In the genomic region with DNA sequence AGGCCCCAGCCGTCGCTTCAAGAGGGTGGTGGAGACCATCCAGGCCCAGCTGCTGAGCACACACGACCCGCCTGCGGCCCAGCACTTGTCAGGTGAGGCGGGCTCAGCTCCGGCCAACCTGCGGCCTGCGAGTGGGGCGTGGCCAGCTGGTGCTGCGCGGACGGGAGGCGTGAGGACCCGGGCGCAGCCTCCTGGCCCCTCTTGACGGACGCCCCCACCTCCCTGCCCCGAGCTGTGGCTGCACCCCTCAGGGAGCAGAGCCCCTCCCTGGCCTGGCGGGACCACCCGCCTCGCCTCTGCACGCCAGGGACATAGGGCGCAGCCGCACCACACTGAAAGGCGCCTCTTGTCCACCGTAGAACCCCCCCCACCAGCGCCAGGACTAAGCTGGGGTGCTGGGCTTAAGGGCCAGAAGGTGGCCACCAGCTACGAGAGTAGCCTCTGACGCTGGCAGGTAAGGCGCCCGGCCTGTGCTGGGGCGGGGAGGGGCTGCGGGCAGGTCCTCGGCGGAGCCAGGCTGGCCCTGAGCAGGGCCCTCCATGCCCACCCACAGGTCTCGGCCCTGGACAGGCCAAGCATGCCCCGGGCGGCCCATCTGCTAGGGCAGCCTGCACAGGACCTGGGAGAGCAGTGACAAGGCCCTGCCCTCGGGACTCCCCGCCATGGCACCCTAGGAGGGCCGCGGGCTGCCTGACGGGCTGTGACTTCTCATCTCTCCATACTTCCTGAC, we compare ENCODE assay signal across 21 cellular contexts.
"Had no signal": no experiment of that assay in that cellular context is flagged by ENCODE, and none has a peak within 500 bp of the region (broad histone marks: within the 10 kb centered on the region; RNA-seq: fewer than 3 reads in every experiment).

No MANE protein-coding gene starts in this region.

- H3K9me3 ChIP-seq: SK-N-SH had no signal

- H3K4me2 ChIP-seq: SK-N-SH had no signal

- DNase-seq: Kasumi-1, KG1, MM.1S, NCI-H1092 treated with DMSO at 0.1 percent for 48 hours, NCI-H1436, NCI-H187, NCI-H2029, NCI-H2081 treated with DMSO at 0.1 percent for 48 hours, NCI-H2171, NCI-H226, NCI-H446, NCI-H510A, NCI-H524 treated with DMSO at 0.1 percent for 48 hours, NCI-H69, NCI-H774, PC-3, SHP77, SK-N-SH, SW 1271 had no signal

- H3K9ac ChIP-seq: SK-N-SH had no signal

- ATAC-seq: Panc1, PC-3 had no signal

- H3K27ac ChIP-seq: RWPE1 had no signal
